In genomic region chr19:12733907-12734214, GRCh38 we compare ENCODE assay signal across 8 cellular contexts. TPM values are rescaled to one million over a fixed set of nuclear protein-coding genes. Genes with fewer than 3 reads are reported as not detected.
DNase-seq lines count a peak whose midpoint lies in the region; ATAC-seq and TF ChIP-seq lines count a peak whose summit lies in the region.

No MANE protein-coding gene starts in this region.

- H3K4me3 ChIP-seq in iPS-18c (ENCODE audit: insufficient read depth, low read depth, low read length) (peak overlapping the region; percentile 94), subcutaneous abdominal adipose tissue (ENCODE audit: low read depth in 1 of 5, low read length in 5 of 5) (peak overlapping the region; percentile 75 to 90 (median 88))

- intact Hi-C loops in activated T-helper 2 cell treated with anti-CD3 and anti-CD28 coated beads, Interferon-gamma antibody, Interleukin-2, Interleukin-4, amounts not matched to agents 10 μg/mL and 5 μg/mL and 100 μg/mL, durations not matched to agents 14 hours and 24 hours and 36 hours (cut with micrococcal nuclease) = loop anchor here (1.0 to 5.0 kb wide), 3 partner anchors 11 to 58 kb away; partner anchors contain the start of genes DHPS, JUNB and TNPO2

- in situ Hi-C loops in GM13977 (cut with MboI; ENCODE audit: low pct_unique_long_range_greater_than_20kb, low sequenced_read_pairs, unreplicated experiment) = no loop called here

- H3K9me3 Mint-ChIP-seq in activated T-helper 2 cell treated with anti-CD3 and anti-CD28 coated beads, Interferon-gamma antibody, Interleukin-2, Interleukin-4, amounts not matched to agents 10 μg/mL and 5 μg/mL and 100 μg/mL, durations not matched to agents 14 hours and 24 hours and 36 hours = no peaks in the 10 kb centered on the region

- no peaks in the 10 kb centered on the region for H3K27me3 ChIP-seq in subcutaneous abdominal adipose tissue (ENCODE audit: control insufficient read depth in 5 of 5, insufficient read depth in 4 of 5, low read length in 5 of 5)

- peak overlapping the region; percentile 86 for H3K27ac ChIP-seq in subcutaneous abdominal adipose tissue (ENCODE audit: low read depth, low read length)

- no peaks in the 10 kb centered on the region for H3K27me3 Mint-ChIP-seq in activated T-helper 2 cell treated with anti-CD3 and anti-CD28 coated beads, Interferon-gamma antibody, Interleukin-2, Interleukin-4, amounts not matched to agents 10 μg/mL and 5 μg/mL and 100 μg/mL, durations not matched to agents 14 hours and 24 hours and 36 hours (ENCODE audit: low read depth)

- H3K4me1 Mint-ChIP-seq in activated T-helper 2 cell treated with anti-CD3 and anti-CD28 coated beads, Interferon-gamma antibody, Interleukin-2, Interleukin-4, amounts not matched to agents 10 μg/mL and 5 μg/mL and 100 μg/mL, durations not matched to agents 14 hours and 24 hours and 36 hours (ENCODE audit: low read depth) = peaks cover 31% of the 10 kb centered on the region

- TF ChIP-seq CTCF in GM13977 (IDR thresholded peaks at IDR 0.05; ENCODE audit: extremely low read depth, insufficient read depth, missing control alignments) = no peak

- H3K4me3 Mint-ChIP-seq in activated T-helper 2 cell treated with anti-CD3 and anti-CD28 coated beads, Interferon-gamma antibody, Interleukin-2, Interleukin-4, amounts not matched to agents 10 μg/mL and 5 μg/mL and 100 μg/mL, durations not matched to agents 14 hours and 24 hours and 36 hours (ENCODE audit: low read depth) = peak overlapping the region; percentile 92

- ATAC-seq in GM21786 (IDR thresholded peaks at IDR 0.05; ENCODE audit: unreplicated experiment) = no peak

- H3K9me3 ChIP-seq in iPS-18c (ENCODE audit: control insufficient read depth, insufficient read depth, low read length) (no peaks in the 10 kb centered on the region), subcutaneous abdominal adipose tissue (ENCODE audit: control insufficient read depth in 5 of 5, low read length in 5 of 5) (no peaks in the 10 kb centered on the region)

- peak; percentile 43 for DNase-seq in DMS53 (lab: John Stamatoyannopoulos, UW)
- no peak for DNase-seq in DMS53 treated with DMSO at 0.1 percent for 48 hours (lab: John Stamatoyannopoulos, UW; ENCODE audit: unreplicated experiment)
- no peak for DNase-seq in activated T-helper 2 cell treated with anti-CD3 and anti-CD28 coated beads, Interferon-gamma antibody, Interleukin-2, Interleukin-4, amounts not matched to agents 10 μg/mL and 5 μg/mL and 100 μg/mL, durations not matched to agents 14 hours and 24 hours and 36 hours (ENCODE audit: low spot score)
- no peak for DNase-seq in ureter (ENCODE audit: low spot score)
- DNase-seq in GM13977 (ENCODE audit: low spot score) = no peak

- peaks cover 48% of the 10 kb centered on the region for H3K36me3 Mint-ChIP-seq in activated T-helper 2 cell treated with anti-CD3 and anti-CD28 coated beads, Interferon-gamma antibody, Interleukin-2, Interleukin-4, amounts not matched to agents 10 μg/mL and 5 μg/mL and 100 μg/mL, durations not matched to agents 14 hours and 24 hours and 36 hours (ENCODE audit: low read depth)

- H3K27ac Mint-ChIP-seq in activated T-helper 2 cell treated with anti-CD3 and anti-CD28 coated beads, Interferon-gamma antibody, Interleukin-2, Interleukin-4, amounts not matched to agents 10 μg/mL and 5 μg/mL and 100 μg/mL, durations not matched to agents 14 hours and 24 hours and 36 hours = peak overlapping the region; percentile 94

- peak overlapping the region; percentile 59 to 97 (median 93) for H3K9ac ChIP-seq in subcutaneous abdominal adipose tissue (ENCODE audit: low read length in 5 of 5)

- peaks cover 17 to 56% (median 43%) of the 10 kb centered on the region in 5 donors for H3K4me1 ChIP-seq in subcutaneous abdominal adipose tissue (ENCODE audit: control insufficient read depth in 5 of 5, insufficient read depth in 5 of 5, low read length in 5 of 5)

- peaks cover 0 to 37% (median 29%) of the 10 kb centered on the region in 5 donors for H3K36me3 ChIP-seq in subcutaneous abdominal adipose tissue (ENCODE audit: control insufficient read depth in 5 of 5, insufficient read depth in 5 of 5, low read length in 5 of 5)

RNA-seq across cellular contexts. Expression of gene TRIR, which starts 0.6 kb away (rescaled TPM):
- 204 and 210 TPM in 2 replicates for total RNA-seq in activated T-helper 2 cell treated with anti-CD3 and anti-CD28 coated beads, Interferon-gamma antibody, Interleukin-2, Interleukin-4, amounts not matched to agents 10 μg/mL and 5 μg/mL and 100 μg/mL, durations not matched to agents 14 hours and 24 hours and 36 hours
- 132 TPM for total RNA-seq in ureter

RNA-seq across cellular contexts. Expression of gene GET3, which starts 3.4 kb away (rescaled TPM):
- 62.7 and 62.8 TPM in 2 replicates for total RNA-seq in activated T-helper 2 cell treated with anti-CD3 and anti-CD28 coated beads, Interferon-gamma antibody, Interleukin-2, Interleukin-4, amounts not matched to agents 10 μg/mL and 5 μg/mL and 100 μg/mL, durations not matched to agents 14 hours and 24 hours and 36 hours
- total RNA-seq in ureter = 55.6 TPM

RNA-seq across cellular contexts. Expression of gene TNPO2, which starts 10.1 kb away (rescaled TPM):
- 109 and 112 TPM in 2 replicates for total RNA-seq in activated T-helper 2 cell treated with anti-CD3 and anti-CD28 coated beads, Interferon-gamma antibody, Interleukin-2, Interleukin-4, amounts not matched to agents 10 μg/mL and 5 μg/mL and 100 μg/mL, durations not matched to agents 14 hours and 24 hours and 36 hours
- 111 TPM for total RNA-seq in ureter

RNA-seq across cellular contexts. Expression of gene BEST2, which starts 17.7 kb away (rescaled TPM):
- 0.11 TPM in 1 of 2 replicates, not detected in the other for total RNA-seq in activated T-helper 2 cell treated with anti-CD3 and anti-CD28 coated beads, Interferon-gamma antibody, Interleukin-2, Interleukin-4, amounts not matched to agents 10 μg/mL and 5 μg/mL and 100 μg/mL, durations not matched to agents 14 hours and 24 hours and 36 hours
- total RNA-seq in ureter = not detected

RNA-seq across cellular contexts. Expression of gene FBXW9, which starts 37.4 kb away (rescaled TPM):
- 8.8 and 9.4 TPM in 2 replicates for total RNA-seq in activated T-helper 2 cell treated with anti-CD3 and anti-CD28 coated beads, Interferon-gamma antibody, Interleukin-2, Interleukin-4, amounts not matched to agents 10 μg/mL and 5 μg/mL and 100 μg/mL, durations not matched to agents 14 hours and 24 hours and 36 hours
- total RNA-seq in ureter = 8.7 TPM
